12 cellular contexts compared by ENCODE assay signal in genomic region chr14:21258889-21259787, GRCh38. TPM values are rescaled to one million over a fixed set of nuclear protein-coding genes. Genes with fewer than 3 reads are reported as not detected.
A peak's percentile ranks its signal among the peaks of the same experiment; 100 is the strongest.
DNase-seq lines count a peak whose midpoint lies in the region; FAIRE-seq and TF ChIP-seq lines count a peak whose summit lies in the region.
"Had no signal": no experiment of that assay in that cellular context is flagged by ENCODE, and none has a peak within 500 bp of the region (broad histone marks: within the 10 kb centered on the region; RNA-seq: fewer than 3 reads in every experiment).

No MANE protein-coding gene starts in this region.

- no peaks in the 10 kb centered on the region for H3K27me3 Mint-ChIP-seq in activated T-helper 1 cell treated with anti-CD3 and anti-CD28 coated beads, Interleukin-12 subunit alpha, Interleukin-12 subunit beta, Interleukin-2, Interleukin-4 antibody, amounts not matched to agents 30 ng/mL and 10 ng/mL and 1 ng/mL, durations not matched to agents 14 hours and 24 hours and 36 hours (ENCODE audit: insufficient read depth)

- H2BK5ac ChIP-seq in mesenchymal stem cell (ENCODE audit: low read depth, low read length, poor library complexity, severe bottlenecking): no peak overlapping the region

- peaks cover 68% of the 10 kb centered on the region for H3K4me1 ChIP-seq in ACC112 (ENCODE audit: control insufficient read depth, insufficient read depth, low read length, unreplicated experiment)
- H3K4me1 ChIP-seq in mesenchymal stem cell (ENCODE audit: control insufficient read depth, insufficient read depth, low read depth, low read length): peaks cover 14% of the 10 kb centered on the region
- H3K4me1 ChIP-seq in OCI-LY7 (ENCODE audit: insufficient read depth, low read length, poor library complexity, severe bottlenecking): peaks cover 42% of the 10 kb centered on the region
- peaks cover 0 to 86% of the 10 kb centered on the region in 2 donors for H3K4me1 ChIP-seq in right atrium auricular region

- peaks cover 93% of the 10 kb centered on the region for H3K79me2 ChIP-seq in ACC112 (ENCODE audit: control insufficient read depth, insufficient read depth, low read length, unreplicated experiment)
- H3K79me2 ChIP-seq in OCI-LY7 (ENCODE audit: insufficient read depth, low read depth, low read length): peaks cover 100% of the 10 kb centered on the region

- peak overlapping the region; percentile 2 for H3K9ac ChIP-seq in mesenchymal stem cell (ENCODE audit: low read length)

- H3K36me3 Mint-ChIP-seq in activated T-helper 1 cell treated with anti-CD3 and anti-CD28 coated beads, Interleukin-12 subunit alpha, Interleukin-12 subunit beta, Interleukin-2, Interleukin-4 antibody, amounts not matched to agents 30 ng/mL and 10 ng/mL and 1 ng/mL, durations not matched to agents 14 hours and 24 hours and 36 hours (ENCODE audit: low read depth): peaks cover 73% of the 10 kb centered on the region

- H3K9me3 ChIP-seq in mesenchymal stem cell (ENCODE audit: control insufficient read depth, low read length) (no peaks in the 10 kb centered on the region), OCI-LY7 (ENCODE audit: low read length) (no peaks in the 10 kb centered on the region), right atrium auricular region (no peaks in the 10 kb centered on the region)
- H3K9me3 ChIP-seq: adrenal gland had no signal

- TF ChIP-seq CTCF in OCI-LY7 (conservative IDR thresholded peaks at IDR 0.05; ENCODE audit: low read length): no peak
- TF ChIP-seq CTCF in right atrium auricular region (IDR thresholded peaks at IDR 0.05): no peak

- no peaks in the 10 kb centered on the region for H3K9me3 Mint-ChIP-seq in activated T-helper 1 cell treated with anti-CD3 and anti-CD28 coated beads, Interleukin-12 subunit alpha, Interleukin-12 subunit beta, Interleukin-2, Interleukin-4 antibody, amounts not matched to agents 30 ng/mL and 10 ng/mL and 1 ng/mL, durations not matched to agents 14 hours and 24 hours and 36 hours

- H3K36me3 ChIP-seq in ACC112 (ENCODE audit: insufficient read depth, low read length) (peaks cover 53% of the 10 kb centered on the region), mesenchymal stem cell (ENCODE audit: control insufficient read depth in 1 of 2, insufficient read depth in 2 of 2, low read depth in 1 of 2, low read length in 2 of 2) (peaks cover 26 to 69% of the 10 kb centered on the region in 2 experiments), OCI-LY7 (ENCODE audit: insufficient read depth, low read length) (peaks cover 99% of the 10 kb centered on the region), right atrium auricular region (peaks cover 64% of the 10 kb centered on the region)

- H3K4me3 Mint-ChIP-seq in activated T-helper 1 cell treated with anti-CD3 and anti-CD28 coated beads, Interleukin-12 subunit alpha, Interleukin-12 subunit beta, Interleukin-2, Interleukin-4 antibody, amounts not matched to agents 30 ng/mL and 10 ng/mL and 1 ng/mL, durations not matched to agents 14 hours and 24 hours and 36 hours: peak overlapping the region; percentile 41

- intact Hi-C loops in activated T-helper 1 cell treated with anti-CD3 and anti-CD28 coated beads, Interleukin-12 subunit alpha, Interleukin-12 subunit beta, Interleukin-2, Interleukin-4 antibody, amounts not matched to agents 30 ng/mL and 10 ng/mL and 1 ng/mL, durations not matched to agents 14 hours and 24 hours and 36 hours (cut with micrococcal nuclease): no loop called here
- intact Hi-C loops in OCI-LY7 (cut with micrococcal nuclease; ENCODE audit: unreplicated experiment): no loop called here

- H3K9me2 ChIP-seq in OCI-LY7 (ENCODE audit: insufficient read depth, low read length): no peaks in the 10 kb centered on the region

- H3K14ac ChIP-seq in mesenchymal stem cell (ENCODE audit: low read length in 2 of 2): no peak overlapping the region

- H2AK5ac ChIP-seq in mesenchymal stem cell (ENCODE audit: low read length, severe bottlenecking): no peak overlapping the region

- no peak overlapping the region for H3K18ac ChIP-seq in mesenchymal stem cell (ENCODE audit: low read depth in 1 of 2, low read length in 2 of 2)

- no peak overlapping the region for H2BK120ac ChIP-seq in mesenchymal stem cell (ENCODE audit: low read depth, low read length)

- peak overlapping the region; percentile 67 for H3K27ac Mint-ChIP-seq in activated T-helper 1 cell treated with anti-CD3 and anti-CD28 coated beads, Interleukin-12 subunit alpha, Interleukin-12 subunit beta, Interleukin-2, Interleukin-4 antibody, amounts not matched to agents 30 ng/mL and 10 ng/mL and 1 ng/mL, durations not matched to agents 14 hours and 24 hours and 36 hours

- no peaks in the 10 kb centered on the region for H3K79me1 ChIP-seq in mesenchymal stem cell (replicated peaks; ENCODE audit: low read length, poor library complexity, severe bottlenecking)

- no peak overlapping the region for H3K4ac ChIP-seq in mesenchymal stem cell (ENCODE audit: low read depth in 1 of 2, low read length in 2 of 2)

- H3K4me1 Mint-ChIP-seq in activated T-helper 1 cell treated with anti-CD3 and anti-CD28 coated beads, Interleukin-12 subunit alpha, Interleukin-12 subunit beta, Interleukin-2, Interleukin-4 antibody, amounts not matched to agents 30 ng/mL and 10 ng/mL and 1 ng/mL, durations not matched to agents 14 hours and 24 hours and 36 hours (ENCODE audit: low read depth): peaks cover 76% of the 10 kb centered on the region

- no peak overlapping the region for H3K23ac ChIP-seq in mesenchymal stem cell (ENCODE audit: low read length in 2 of 2)

- POLR2A ChIA-PET in OCI-LY7 (lab: Charles Lee): interaction anchor here (0.8 kb wide), 1 partner anchor 12 kb away, joined by 3 read pairs; no protein-coding TSS in a partner anchor

- H3K4me3 ChIP-seq in ACC112 (ENCODE audit: low read depth, low read length) (0 out of 2 replicates have a peak overlapping the region, but pooled peaks have one; percentile 19), mesenchymal stem cell (ENCODE audit: insufficient read depth in 1 of 2, low read depth in 1 of 2, low read length in 2 of 2) (no peak overlapping the region), OCI-LY7 (ENCODE audit: low read depth, low read length, poor library complexity, severe bottlenecking) (no peak overlapping the region), right atrium auricular region (no peak overlapping the region)
- H3K4me3 ChIP-seq: adrenal gland had no signal

- H4K20me1 ChIP-seq in OCI-LY7 (ENCODE audit: insufficient read depth, low read length): peaks cover 74% of the 10 kb centered on the region

- no peak for FAIRE-seq in GM12891 (lab: Jason Lieb, UNC)

- H4K91ac ChIP-seq in mesenchymal stem cell (ENCODE audit: low read length): no peak overlapping the region

- H2AFZ ChIP-seq in ACC112 (ENCODE audit: low read length, unreplicated experiment) (no peak overlapping the region), mesenchymal stem cell (ENCODE audit: low read depth, low read length) (no peak overlapping the region), OCI-LY7 (ENCODE audit: low read length) (no peak overlapping the region)

- H4K8ac ChIP-seq in mesenchymal stem cell (ENCODE audit: low read length): no peak overlapping the region

- peak; percentile 74 for TF ChIP-seq POLR2A in GM12891 (IDR thresholded peaks at IDR 0.05; ENCODE audit: low read depth, low read length)

- no TSS peak for BruUV-seq in OCI-LY7 (replicated peaks; lab: Mats Ljungman, UMichigan)

- CTCF ChIA-PET in OCI-LY7 (lab: Charles Lee; ENCODE audit: unreplicated experiment): no interaction called here

- no peak overlapping the region for H3K4me2 ChIP-seq in mesenchymal stem cell (ENCODE audit: low read length, poor library complexity, severe bottlenecking)
- no peak overlapping the region for H3K4me2 ChIP-seq in OCI-LY7 (ENCODE audit: low read length)

- H2BK12ac ChIP-seq in mesenchymal stem cell (ENCODE audit: low read length in 2 of 2): no peak overlapping the region

- no peak for DNase-seq in GM12891 (ENCODE audit: insufficient read length, low spot score)
- no peak for DNase-seq in activated T-helper 1 cell treated with anti-CD3 and anti-CD28 coated beads, Interleukin-12 subunit alpha, Interleukin-12 subunit beta, Interleukin-2, Interleukin-4 antibody, amounts not matched to agents 30 ng/mL and 10 ng/mL and 1 ng/mL, durations not matched to agents 14 hours and 24 hours and 36 hours (ENCODE audit: low spot score)
- DNase-seq in mesenchymal stem cell: peak; percentile 8
- DNase-seq in OCI-LY7 (ENCODE audit: low spot score): no peak
- no peak for DNase-seq in stimulated activated CD4-positive, alpha-beta T cell treated with anti-CD3 and anti-CD28 coated beads, Interleukin-1b, Interleukin-23, amount 100 ng/mL, for 48 hours
- no peak for DNase-seq in right atrium auricular region (ENCODE audit: low spot score)
- no peak for DNase-seq in Kasumi-1 (lab: John Stamatoyannopoulos, UW)
- DNase-seq: adrenal gland, NCI-H1048 had no signal

- H3K27ac ChIP-seq in ACC112 (ENCODE audit: low read depth, low read length) (peak overlapping the region; percentile 15; the same call in 1 of the 2 replicates), mesenchymal stem cell (ENCODE audit: low read length, poor library complexity, severe bottlenecking) (no peak overlapping the region), OCI-LY7 (ENCODE audit: low read depth, low read length, poor library complexity, severe bottlenecking) (no peak overlapping the region), right atrium auricular region (no peak overlapping the region)
- H3K27ac ChIP-seq: adrenal gland, HL-60 had no signal

- WGBS in mesenchymal stem cell: over 99% methylated on average over 3 of the region's 5 CpGs

- no peaks in the 10 kb centered on the region for H3K27me3 ChIP-seq in ACC112 (ENCODE audit: insufficient read depth, low read length)
- H3K27me3 ChIP-seq in mesenchymal stem cell (ENCODE audit: control insufficient read depth in 1 of 2, insufficient read depth in 1 of 2, low read length in 2 of 2): no peaks in the 10 kb centered on the region
- H3K27me3 ChIP-seq in right atrium auricular region: no peaks in the 10 kb centered on the region
- H3K27me3 ChIP-seq: adrenal gland had no signal

- no peak overlapping the region for H2BK15ac ChIP-seq in mesenchymal stem cell (ENCODE audit: low read depth, poor library complexity, severe bottlenecking)

RNA-seq across cellular contexts. Expression of gene HNRNPC, which starts 10.1 kb away (rescaled TPM):
- 626 TPM for polyA plus RNA-seq in GM12891 (2012; ENCODE audit: low read depth, missing spikeins)
- total RNA-seq in activated T-helper 1 cell treated with anti-CD3 and anti-CD28 coated beads, Interleukin-12 subunit alpha, Interleukin-12 subunit beta, Interleukin-2, Interleukin-4 antibody, amounts not matched to agents 30 ng/mL and 10 ng/mL and 1 ng/mL, durations not matched to agents 14 hours and 24 hours and 36 hours: 958 and 976 TPM in 2 replicates
- polyA plus RNA-seq in mesenchymal stem cell (2013, experiment 1 of 2): 493 TPM
- polyA plus RNA-seq in mesenchymal stem cell (2013, experiment 2 of 2): 510 TPM
- total RNA-seq in OCI-LY7 (2014; rRNA removed; shearing (Covaris generic)): 887 and 1,000 TPM in 2 replicates
- total RNA-seq in OCI-LY7 (2022): 897 and 969 TPM in 2 replicates
- 100 to 1,000 TPM; 254 to 277 TPM for total RNA-seq in right atrium auricular region

RNA-seq across cellular contexts. Expression of gene RPGRIP1, which starts 20.7 kb away (rescaled TPM):
- 0.13 TPM for polyA plus RNA-seq in GM12891 (2012; ENCODE audit: low read depth, missing spikeins)
- not detected in 2 replicates for total RNA-seq in activated T-helper 1 cell treated with anti-CD3 and anti-CD28 coated beads, Interleukin-12 subunit alpha, Interleukin-12 subunit beta, Interleukin-2, Interleukin-4 antibody, amounts not matched to agents 30 ng/mL and 10 ng/mL and 1 ng/mL, durations not matched to agents 14 hours and 24 hours and 36 hours
- polyA plus RNA-seq in mesenchymal stem cell (2013, experiment 1 of 2): 0.18 TPM
- 0.10 TPM for polyA plus RNA-seq in mesenchymal stem cell (2013, experiment 2 of 2)
- 0.13 TPM in 1 of 2 replicates, not detected in the other for total RNA-seq in OCI-LY7 (2014; rRNA removed; shearing (Covaris generic))
- total RNA-seq in OCI-LY7 (2022) (0.39 and 0.51 TPM in 2 replicates), right atrium auricular region (under 1 TPM in 1 of 2 donors, not detected in 1; 0.12 TPM)
- total RNA-seq: fibroblast of villous mesenchyme had no signal
